18 cellular contexts compared by ENCODE assay signal in the genomic region with DNA sequence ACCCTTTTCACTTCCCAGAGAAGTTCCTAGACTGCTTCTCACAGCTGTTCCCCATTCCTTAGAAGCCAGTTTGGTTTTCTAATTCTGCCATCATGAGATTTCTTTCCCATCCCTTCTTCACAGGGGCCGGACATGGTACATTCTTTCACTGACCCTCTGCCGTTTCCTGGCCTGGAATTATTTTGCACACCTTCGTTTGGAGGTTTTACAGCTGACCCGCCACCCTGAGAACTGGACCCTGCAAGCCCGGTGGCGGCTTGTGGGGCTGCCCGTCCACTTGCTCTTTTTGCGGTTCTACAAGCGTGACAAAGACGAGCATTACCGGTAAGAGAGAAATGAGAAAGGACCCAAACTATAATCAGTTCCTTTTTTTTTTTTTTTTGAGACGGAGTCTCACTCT.
"Had no signal": no experiment of that assay in that cellular context is flagged by ENCODE, and none has a peak within 500 bp of the region (broad histone marks: within the 10 kb centered on the region; RNA-seq: fewer than 3 reads in every experiment).

No MANE protein-coding gene starts in this region.

- H3K27ac Mint-ChIP-seq: activated CD8-positive, alpha-beta T cell treated with anti-CD3 and anti-CD28 coated beads, Interleukin-2, amount 10 ng/mL, durations not matched to agents 7 days and 5 days; activated T-helper 17 cell treated with anti-CD3 and anti-CD28 coated beads, Interleukin-2, amount 50 U/mL, for 72 hours; stimulated activated naive CD8-positive, alpha-beta T cell treated with anti-CD3 and anti-CD28 coated beads, Interleukin-15, Interleukin-2, amounts not matched to agents 100 ng/mL and 50 ng/mL, for 24 hours had no signal

- H3K27me3 ChIP-seq: adrenal gland, neutrophil, right atrium auricular region, suprapubic skin, upper lobe of left lung had no signal

- H3K27me3 Mint-ChIP-seq: activated T-helper 17 cell treated with anti-CD3 and anti-CD28 coated beads, Interleukin-2, amount 50 U/mL, for 72 hours; stimulated activated naive CD8-positive, alpha-beta T cell treated with anti-CD3 and anti-CD28 coated beads, Interleukin-15, Interleukin-2, amounts not matched to agents 100 ng/mL and 50 ng/mL, for 24 hours had no signal

- H3K4me3 ChIP-seq: adrenal gland, lung, right atrium auricular region, skin epidermis, suprapubic skin, upper lobe of left lung had no signal

- H3K9me3 ChIP-seq: adrenal gland, neutrophil, right atrium auricular region, suprapubic skin, upper lobe of left lung had no signal

- H3K4me3 Mint-ChIP-seq: activated CD8-positive, alpha-beta T cell treated with anti-CD3 and anti-CD28 coated beads, Interleukin-2, amount 10 ng/mL, durations not matched to agents 7 days and 5 days; activated naive CD4-positive, alpha-beta T cell treated with anti-CD3 and anti-CD28 coated beads for 36 hours; activated T-helper 17 cell treated with anti-CD3 and anti-CD28 coated beads, Interleukin-2, amount 50 U/mL, for 72 hours; stimulated activated naive CD8-positive, alpha-beta T cell treated with anti-CD3 and anti-CD28 coated beads, Interleukin-15, Interleukin-2, amounts not matched to agents 100 ng/mL and 50 ng/mL, for 24 hours had no signal

- H3K9me3 Mint-ChIP-seq: activated naive CD4-positive, alpha-beta T cell treated with anti-CD3 and anti-CD28 coated beads for 36 hours; activated T-helper 17 cell treated with anti-CD3 and anti-CD28 coated beads, Interleukin-2, amount 50 U/mL, for 72 hours; stimulated activated naive CD8-positive, alpha-beta T cell treated with anti-CD3 and anti-CD28 coated beads, Interleukin-15, Interleukin-2, amounts not matched to agents 100 ng/mL and 50 ng/mL, for 24 hours had no signal

- ATAC-seq: activated CD8-positive, alpha-beta T cell treated with anti-CD3 and anti-CD28 coated beads, Interleukin-2, amount 10 ng/mL, durations not matched to agents 7 days and 5 days; activated T-helper 17 cell treated with anti-CD3 and anti-CD28 coated beads, Interleukin-2, amount 50 U/mL, for 72 hours; esophagus mucosa had no signal

- DNase-seq: activated CD4-positive, alpha-beta T cell treated with anti-CD3 and anti-CD28 coated beads for 1 hour; activated CD8-positive, alpha-beta memory T cell treated with anti-CD3 and anti-CD28 coated beads, Interleukin-2, amount 50 U/mL, for 4 hours; activated CD8-positive, alpha-beta T cell treated with anti-CD3 and anti-CD28 coated beads, Interleukin-2, amount 10 ng/mL, durations not matched to agents 7 days and 5 days; activated naive CD4-positive, alpha-beta T cell treated with anti-CD3 and anti-CD28 coated beads for 36 hours; adrenal gland; caudate nucleus; stimulated activated CD4-positive, alpha-beta T cell treated with anti-CD3 and anti-CD28 coated beads, Interleukin-15, amount 100 ng/mL, for 24 hours; stimulated activated CD4-positive, alpha-beta T cell treated with anti-CD3 and anti-CD28 coated beads, Interleukin-4, amount 100 ng/mL, for 24 hours; T-helper 9 cell had no signal

- H3K27ac ChIP-seq: adrenal gland, neutrophil, right atrium auricular region, skin epidermis, suprapubic skin, upper lobe of left lung had no signal
